8 cellular contexts compared by ENCODE assay signal in the genomic region with DNA sequence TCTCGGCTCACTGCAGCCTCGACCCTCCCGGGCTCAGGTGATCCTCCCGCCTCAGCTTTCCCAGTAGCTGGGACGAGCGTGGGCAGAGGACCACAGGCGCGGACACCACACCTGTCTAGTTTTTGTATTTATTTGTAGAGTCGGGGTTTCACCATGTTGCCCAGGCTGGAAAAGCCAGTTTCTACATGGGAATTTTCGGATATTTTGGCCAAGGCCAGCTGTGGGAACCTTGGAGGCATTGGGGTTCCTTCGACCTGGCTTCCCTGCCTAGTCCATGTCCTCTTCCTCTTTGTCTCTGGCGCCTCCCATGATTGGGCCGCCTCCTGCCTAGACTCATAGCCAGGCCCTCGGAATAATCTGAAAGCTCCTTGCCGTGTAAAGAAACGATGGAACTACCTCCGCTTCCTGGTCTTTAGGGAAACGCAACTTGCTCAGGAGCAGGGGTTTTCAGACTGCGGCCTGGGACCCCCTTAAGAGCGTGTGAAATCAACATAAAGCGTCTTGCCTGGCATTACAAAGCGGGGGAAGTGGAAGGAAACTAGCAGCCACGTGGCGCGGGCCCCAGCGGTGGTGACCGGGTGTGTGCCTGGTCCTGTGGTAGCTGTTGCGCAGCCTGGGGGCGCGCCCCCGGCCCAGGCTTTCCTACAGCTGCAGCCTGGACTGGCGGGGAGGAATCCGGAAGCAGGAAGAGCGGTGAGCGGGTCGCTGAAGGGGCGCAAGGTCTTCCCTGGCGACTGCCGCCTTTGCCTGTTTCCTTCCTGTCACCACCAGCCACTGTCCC. TPM values are rescaled to one million over a fixed set of nuclear protein-coding genes. Genes with fewer than 3 reads are reported as not detected.
DNase-seq lines count a peak whose midpoint lies in the region; ATAC-seq and TF ChIP-seq lines count a peak whose summit lies in the region.

No MANE protein-coding gene starts in this region.

- intact Hi-C loops in A673 (cut with micrococcal nuclease; ENCODE audit: unreplicated experiment) (loop anchor here (5.0 kb wide), 1 partner anchor 326 kb away; the partner anchor contains the start of gene PPP2R5C), dorsolateral prefrontal cortex (cut with DNase I) (loop anchor here (1.0 to 5.0 kb wide), 5 partner anchors 41 to 229 kb away; partner anchors contain the start of genes DYNC1H1 (in 1 of the 2), WDR20 (in 1 of the 2) and ZNF839 (in 1 of the 2))

- DNase-seq in A673 (ENCODE audit: low spot score) (no peak), dorsolateral prefrontal cortex (peak; percentile 25 to 63 (median 46)), lung microvascular endothelial cell (ENCODE audit: low read depth in 2 of 2) (peak; percentile 30 to 80)
- peak; percentile 32 for DNase-seq in activated CD4-positive, alpha-beta T cell treated with anti-CD3 and anti-CD28 coated beads, Interleukin-2, amount 50 U/mL, for 1 hour
- peak; percentile 33 for DNase-seq in stimulated activated CD8-positive, alpha-beta memory T cell treated with anti-CD3 and anti-CD28 coated beads, Interleukin-15, amount 100 ng/mL, for 24 hours (ENCODE audit: low read depth)

- POLR2A ChIA-PET in A673 (lab: Charles Lee; ENCODE audit: low non-redundant PET) = no interaction called here

- no peaks in the 10 kb centered on the region for H3K27me3 ChIP-seq in A673 (replicated peaks; ENCODE audit: insufficient read depth, low read depth, low read length, poor library complexity)
- H3K27me3 ChIP-seq in dorsolateral prefrontal cortex = no peaks in the 10 kb centered on the region

- TF ChIP-seq CTCF in A673 (conservative IDR thresholded peaks at IDR 0.05; ENCODE audit: low read depth, low read length) (no peak), dorsolateral prefrontal cortex (IDR thresholded peaks at IDR 0.05 in 54 of 56, conservative IDR thresholded peaks at IDR 0.05 in 2 of 56; ENCODE audit: low read depth in 1 of 56, partially characterized antibody in 56 of 56) (peak in 1 of 56 donors; percentile 5)

- H3K36me3 ChIP-seq in A673 (ENCODE audit: insufficient read depth, low read length, poor library complexity, severe bottlenecking) = peaks cover 30% of the 10 kb centered on the region

- peak; percentile 5 for ATAC-seq in HG03135 (IDR thresholded peaks at IDR 0.05; ENCODE audit: unreplicated experiment)
- no peak for ATAC-seq in GM19023 (IDR thresholded peaks at IDR 0.05; ENCODE audit: unreplicated experiment)
- no peak for ATAC-seq in GM21447 (IDR thresholded peaks at IDR 0.05; ENCODE audit: unreplicated experiment)

- CTCF ChIA-PET in A673 (lab: Charles Lee) = no interaction called here

- BruUV-seq in A673 (replicated peaks; lab: Mats Ljungman, UMichigan) = TSS peak; percentile 74

- peak overlapping the region; percentile 99 for H3K27ac ChIP-seq in A673 (ENCODE audit: low read depth, low read length, poor library complexity, severe bottlenecking)
- H3K27ac ChIP-seq in dorsolateral prefrontal cortex = peak overlapping the region; percentile 99 to 100 (median 100)

- H3K4me3 ChIP-seq in A673 (ENCODE audit: low read depth, low read length, poor library complexity, severe bottlenecking) = peak overlapping the region; percentile 77
- peak overlapping the region; percentile 46 to 99 (median 83) for H3K4me3 ChIP-seq in dorsolateral prefrontal cortex

- H3K4me1 ChIP-seq in A673 (ENCODE audit: insufficient read depth, low read length, poor library complexity, severe bottlenecking) = peaks cover 30% of the 10 kb centered on the region

- no peaks in the 10 kb centered on the region for H3K9me3 ChIP-seq in A673 (ENCODE audit: low read depth, low read length, poor library complexity, severe bottlenecking)

RNA-seq across cellular contexts. Expression of gene HSP90AA1, which starts 1.4 kb away (rescaled TPM):
- total RNA-seq in A673 (2021) (1,040 and 1,112 TPM in 2 replicates), dorsolateral prefrontal cortex (1,000 to 10,000 TPM in 30 of 120 experiments, 100 to 1,000 TPM in 90; 420 to 2,880 (median 848) TPM), lung microvascular endothelial cell (229 and 280 TPM in 2 replicates)

RNA-seq across cellular contexts. Expression of gene WDR20, which starts 51.5 kb away (rescaled TPM):
- total RNA-seq in A673 (2021) = 28.3 and 35.8 TPM in 2 replicates
- 10 to 100 TPM; 35.1 to 88.2 (median 50.0) TPM for total RNA-seq in dorsolateral prefrontal cortex
- total RNA-seq in lung microvascular endothelial cell = 10.2 and 17.5 TPM in 2 replicates
